In the genomic region with DNA sequence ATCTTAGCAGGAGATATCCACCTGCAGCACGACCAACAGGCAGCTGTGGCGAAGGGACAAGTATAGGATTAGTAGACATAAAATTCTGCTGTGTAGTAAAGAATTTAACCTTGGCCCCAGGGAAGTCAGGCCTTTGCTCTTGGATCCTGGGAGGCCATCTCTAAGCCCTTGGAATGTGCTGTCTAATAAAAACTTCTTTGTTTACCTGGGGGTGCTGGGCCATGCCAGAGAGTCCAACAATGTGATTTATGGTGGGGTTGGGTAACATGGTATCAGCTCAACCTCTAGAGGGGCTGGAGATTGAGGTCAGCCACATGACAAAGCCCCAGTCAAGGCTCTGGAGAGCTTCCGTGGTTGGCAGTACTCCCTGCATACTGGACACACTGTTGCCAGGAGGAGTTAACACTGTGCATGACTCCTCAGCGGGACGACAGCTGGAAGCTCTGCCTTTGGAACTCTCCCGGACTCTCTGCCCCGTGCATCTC, we compare ENCODE assay signal across 13 cellular contexts. TPM values are rescaled to one million over a fixed set of nuclear protein-coding genes. Genes with fewer than 3 reads are reported as not detected.
A peak's percentile ranks its signal among the peaks of the same experiment; 100 is the strongest.
DNase-seq lines count a peak whose midpoint lies in the region; ATAC-seq and TF ChIP-seq lines count a peak whose summit lies in the region.
"Had no signal": no experiment of that assay in that cellular context is flagged by ENCODE, and none has a peak within 500 bp of the region (broad histone marks: within the 10 kb centered on the region; RNA-seq: fewer than 3 reads in every experiment).

No MANE protein-coding gene starts in this region.

- WGBS in psoas muscle, 3 donors = 20 to 25% (median 23%) methylated on average over 7 of the region's 7 CpGs

- POLR2A ChIA-PET in CD4-positive, alpha-beta memory T cell (lab: Charles Lee; ENCODE audit: partially characterized antibody) = interaction anchor here (1.0 kb wide), 1 partner anchor 15 kb away, joined by 3 read pairs; no protein-coding TSS in a partner anchor
- POLR2A ChIA-PET in RWPE1 (lab: Yijun Ruan, JAX; ENCODE audit: low non-redundant PET) = no interaction called here

- peaks cover 5% of the 10 kb centered on the region for H3K4me1 ChIP-seq in CD4-positive, alpha-beta memory T cell (ENCODE audit: insufficient read depth, low read length)
- H3K4me1 ChIP-seq in left ventricle myocardium inferior (peaks cover 91% of the 10 kb centered on the region), psoas muscle (peaks cover 31% of the 10 kb centered on the region)

- TF ChIP-seq CTCF in left ventricle myocardium inferior (IDR thresholded peaks at IDR 0.05; ENCODE audit: borderline replicate concordance) (no peak), psoas muscle (IDR thresholded peaks at IDR 0.05) (no peak), RWPE1 (conservative IDR thresholded peaks at IDR 0.05; ENCODE audit: low read depth) (no peak)

- H3K36me3 ChIP-seq in CD4-positive, alpha-beta memory T cell (ENCODE audit: insufficient read depth, low read length) = peaks cover 45% of the 10 kb centered on the region
- peaks cover 93% of the 10 kb centered on the region for H3K36me3 ChIP-seq in left ventricle myocardium inferior
- peaks cover 0 to 79% of the 10 kb centered on the region in 2 donors for H3K36me3 ChIP-seq in psoas muscle (ENCODE audit: insufficient read depth in 1 of 2, low read depth in 1 of 2)

- H3K36me3 Mint-ChIP-seq in CD4-positive, alpha-beta memory T cell = peaks cover 62 to 89% of the 10 kb centered on the region in 2 donors

- no peak overlapping the region for H3K27ac ChIP-seq in CD4-positive, alpha-beta memory T cell (ENCODE audit: low read depth, low read length)
- H3K27ac ChIP-seq in left ventricle myocardium inferior (replicated peaks) = peak overlapping the region; percentile 69
- peak overlapping the region; percentile 67 for H3K27ac ChIP-seq in psoas muscle
- H3K27ac ChIP-seq in RWPE1 = no peak overlapping the region
- H3K27ac ChIP-seq: C4-2B had no signal

- H3K27me3 Mint-ChIP-seq in CD4-positive, alpha-beta memory T cell = no peaks in the 10 kb centered on the region

- H3K9me3 ChIP-seq in CD4-positive, alpha-beta memory T cell (ENCODE audit: control insufficient read depth in 1 of 2, low read length in 2 of 2) = no peaks in the 10 kb centered on the region
- no peaks in the 10 kb centered on the region for H3K9me3 ChIP-seq in left ventricle myocardium inferior (replicated peaks)
- no peaks in the 10 kb centered on the region for H3K9me3 ChIP-seq in psoas muscle

- DNase-seq in CD4-positive, alpha-beta memory T cell = no peak
- DNase-seq in T1000 (lab: John Stamatoyannopoulos, UW) (peak; percentile 36), left ventricle myocardium inferior (peak; percentile 68), psoas muscle (peak; percentile 77 to 90), RWPE1 (ENCODE audit: low spot score) (no peak), NCI-H774 (lab: John Stamatoyannopoulos, UW) (no peak), cerebellar cortex (ENCODE audit: low spot score) (no peak)
- DNase-seq: activated CD4-positive, alpha-beta T cell treated with anti-CD3 and anti-CD28 coated beads, Interleukin-2, amount 50 U/mL, for 4 hours; cerebellar nuclear complex; immature natural killer cell; stimulated activated CD4-positive, alpha-beta T cell treated with anti-CD3 and anti-CD28 coated beads, Interleukin-4, amount 100 ng/mL, for 4 hours had no signal

- peak; percentile 98 to 100 (median 98) for ATAC-seq in psoas muscle
- ATAC-seq in GM21723 (IDR thresholded peaks at IDR 0.05; ENCODE audit: unreplicated experiment) = no peak

- no peaks in the 10 kb centered on the region for H3K27me3 ChIP-seq in CD4-positive, alpha-beta memory T cell (ENCODE audit: insufficient read depth, low read length)
- H3K27me3 ChIP-seq in left ventricle myocardium inferior (ENCODE audit: low read depth) (no peaks in the 10 kb centered on the region), psoas muscle (ENCODE audit: insufficient read depth in 3 of 3, low read length in 2 of 3) (no peaks in the 10 kb centered on the region)

- H3K4me3 Mint-ChIP-seq in CD4-positive, alpha-beta memory T cell = no peak overlapping the region
- H3K4me3 Mint-ChIP-seq: immature natural killer cell had no signal

- peaks cover 0 to 19% (median 7%) of the 10 kb centered on the region in 4 donors for H3K4me1 Mint-ChIP-seq in CD4-positive, alpha-beta memory T cell

- intact Hi-C loops in CD4-positive, alpha-beta memory T cell (cut with micrococcal nuclease) = loop anchor here (5.0 kb wide), 1 partner anchor 49 kb away; no protein-coding TSS in a partner anchor
- intact Hi-C loops in left ventricle myocardium inferior (cut with micrococcal nuclease) = no loop called here
- intact Hi-C loops in psoas muscle (cut with DNase I) = loop anchor here in 1 of 2 donors (5.0 kb wide), 1 partner anchor 49 kb away; no protein-coding TSS in a partner anchor

- H3K9me3 Mint-ChIP-seq in CD4-positive, alpha-beta memory T cell = no peaks in the 10 kb centered on the region
- H3K9me3 Mint-ChIP-seq: immature natural killer cell had no signal

- CTCF ChIA-PET in CD4-positive, alpha-beta memory T cell (lab: Charles Lee; ENCODE audit: partially characterized antibody) = no interaction called here
- CTCF ChIA-PET in RWPE1 (lab: Yijun Ruan, JAX) = interaction anchor here (0.6 kb wide), 1 partner anchor 102 kb away, joined by 4 read pairs; no protein-coding TSS in a partner anchor

- H3K27ac Mint-ChIP-seq in CD4-positive, alpha-beta memory T cell = peak overlapping the region in 6 of 7 donors; percentile 13 to 88 (median 76)

- no peak overlapping the region for H3K4me3 ChIP-seq in CD4-positive, alpha-beta memory T cell (ENCODE audit: low read length in 2 of 2)
- no peak overlapping the region for H3K4me3 ChIP-seq in left ventricle myocardium inferior
- peak overlapping the region; percentile 24 for H3K4me3 ChIP-seq in psoas muscle

RNA-seq across cellular contexts. Expression of a gene that starts 52.4 kb away (rescaled TPM):
- total RNA-seq in CD4-positive, alpha-beta memory T cell = 10 to 100 TPM; 20.2 to 21.7 TPM
- 1 to 10 TPM; 1.1 to 4.7 TPM for polyA plus RNA-seq in CD4-positive, alpha-beta memory T cell
- total RNA-seq in left ventricle myocardium inferior (105 TPM), psoas muscle (10 to 100 TPM; 11.7 to 38.7 (median 17.5) TPM)
- 1 to 10 TPM; 3.2 to 6.4 (median 4.5) TPM for polyA plus RNA-seq in psoas muscle

Comparison
In these comparisons a context has a peak if more than half of its experiments do, and no peak if none do; other contexts are left out.
1. DNase-seq: peak in T1000 (single experiment), left ventricle myocardium inferior (single experiment) and psoas muscle (2 of 2); none in CD4-positive, alpha-beta memory T cell (0 of 5), RWPE1 (single experiment), NCI-H774 (single experiment) and cerebellar cortex (single experiment).
2. H3K27ac ChIP-seq: peak in left ventricle myocardium inferior (single experiment) and psoas muscle (single experiment); none in CD4-positive, alpha-beta memory T cell (single experiment) and RWPE1 (single experiment).